Comparison of ENCODE assay signal across 8 cellular contexts in the genomic region with DNA sequence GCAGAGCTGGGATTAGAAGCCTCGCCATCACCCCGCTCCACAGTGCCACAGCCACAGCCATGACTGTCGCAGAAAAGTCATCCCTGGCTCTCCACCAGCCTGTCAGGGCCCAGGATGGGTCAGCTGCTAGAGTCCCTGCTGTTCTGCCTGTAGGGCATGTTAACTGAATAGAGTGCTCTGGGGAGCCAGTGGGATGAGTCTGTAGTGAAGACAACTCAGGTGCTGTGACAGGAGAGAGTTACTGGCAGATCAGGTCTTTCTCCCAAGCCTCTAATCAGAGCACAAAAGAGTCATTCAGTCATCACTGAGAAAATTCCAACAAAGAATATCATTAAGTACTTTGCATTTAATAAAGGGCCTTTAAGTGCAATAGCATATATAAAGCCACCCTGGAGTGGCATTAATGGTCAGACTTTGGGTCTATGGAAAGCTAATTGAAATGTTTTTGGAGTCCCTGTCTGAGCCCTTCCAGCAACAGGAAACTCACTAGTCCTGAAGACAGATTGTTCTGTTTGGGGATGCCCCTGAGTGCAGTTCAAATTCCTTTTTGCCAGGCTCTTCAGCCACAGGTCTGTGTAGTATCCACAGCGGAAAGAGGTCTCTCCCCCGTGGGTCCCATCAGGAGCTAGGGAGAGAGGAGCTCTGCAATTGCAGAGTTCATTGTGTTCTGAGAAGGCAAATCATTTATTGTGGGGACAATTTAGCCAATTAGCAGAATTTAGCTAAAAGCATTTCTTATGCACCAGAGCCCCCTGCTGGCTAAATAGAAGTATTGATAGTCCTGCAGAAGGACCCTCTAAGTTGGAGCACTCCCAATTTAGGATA. TPM values are rescaled to one million over a fixed set of nuclear protein-coding genes. Genes with fewer than 3 reads are reported as not detected.
DNase-seq lines count a peak whose midpoint lies in the region; ATAC-seq lines count a peak whose summit lies in the region.

No MANE protein-coding gene starts in this region.

- H3K36me3 Mint-ChIP-seq in activated naive CD8-positive, alpha-beta T cell treated with anti-CD3 and anti-CD28 coated beads, Interleukin-2, amount 50 U/mL, for 24 hours (ENCODE audit: low read depth), result peaks cover 2% of the 10 kb centered on the region

- peaks cover 35% of the 10 kb centered on the region for H3K27me3 Mint-ChIP-seq in activated naive CD8-positive, alpha-beta T cell treated with anti-CD3 and anti-CD28 coated beads, Interleukin-2, amount 50 U/mL, for 24 hours

- H3K4me1 Mint-ChIP-seq in activated naive CD8-positive, alpha-beta T cell treated with anti-CD3 and anti-CD28 coated beads, Interleukin-2, amount 50 U/mL, for 24 hours, result no peaks in the 10 kb centered on the region

- peaks cover 18% of the 10 kb centered on the region for H3K9me3 Mint-ChIP-seq in activated naive CD8-positive, alpha-beta T cell treated with anti-CD3 and anti-CD28 coated beads, Interleukin-2, amount 50 U/mL, for 24 hours

- H3K4me3 Mint-ChIP-seq in activated naive CD8-positive, alpha-beta T cell treated with anti-CD3 and anti-CD28 coated beads, Interleukin-2, amount 50 U/mL, for 24 hours, result no peak overlapping the region

- DNase-seq in Caki2 (ENCODE audit: low read depth) (peak; percentile 27), HCEC 1CT (peak; percentile 52), NCI-H524 (lab: John Stamatoyannopoulos, UW) (peak; percentile 74 to 83), right cardiac atrium (no peak), skeletal muscle cell (ENCODE audit: low read depth) (peak; percentile 5)
- DNase-seq in activated naive CD8-positive, alpha-beta T cell treated with anti-CD3 and anti-CD28 coated beads, Interleukin-2, amount 50 U/mL, for 24 hours, result peak; percentile 22

- H3K27ac Mint-ChIP-seq in activated naive CD8-positive, alpha-beta T cell treated with anti-CD3 and anti-CD28 coated beads, Interleukin-2, amount 50 U/mL, for 24 hours, result no peak overlapping the region

- ATAC-seq in activated naive CD8-positive, alpha-beta T cell treated with anti-CD3 and anti-CD28 coated beads, Interleukin-2, amount 50 U/mL, for 24 hours, result no peak
- peak; percentile 19 to 44 for ATAC-seq in right cardiac atrium
- ATAC-seq in GM18519 (IDR thresholded peaks at IDR 0.05; ENCODE audit: low FRiP score, unreplicated experiment), result no peak
- no peak for ATAC-seq in HG03108 (IDR thresholded peaks at IDR 0.05; ENCODE audit: unreplicated experiment)

- no peaks in the 10 kb centered on the region for H3K9me3 ChIP-seq in right cardiac atrium (ENCODE audit: control insufficient read depth, low read length)

- no peaks in the 10 kb centered on the region for H3K27me3 ChIP-seq in right cardiac atrium (ENCODE audit: control insufficient read depth, insufficient read depth)

- no peaks in the 10 kb centered on the region for H3K4me1 ChIP-seq in right cardiac atrium (ENCODE audit: control insufficient read depth, insufficient read depth, low read length)

- intact Hi-C loops in right cardiac atrium (cut with DNase I), result loop anchor here (2.0 to 10.0 kb wide), 7 partner anchors 101 to 1299 kb away; no protein-coding TSS in a partner anchor

- 28% methylated on average over 5 of the region's 5 CpGs for WGBS in right cardiac atrium

- H3K4me3 ChIP-seq in right cardiac atrium (ENCODE audit: low read length) (no peak overlapping the region), skeletal muscle cell (ENCODE audit: low read depth, low read length) (no peak overlapping the region)

- H3K27ac ChIP-seq in right cardiac atrium (ENCODE audit: low read length), result no peak overlapping the region

- in situ Hi-C loops in Caki2 (cut with HindIII; ENCODE audit: low pct_unique_long_range_greater_than_20kb, low sequenced_read_pairs), result no loop called here

RNA-seq across cellular contexts. Expression of a gene that starts 45.2 kb away (rescaled TPM):
- 1.3 and 2.6 TPM in 2 replicates for total RNA-seq in Caki2 (2014; rRNA removed; shearing (Covaris generic); ENCODE audit: low replicate concordance)
- total RNA-seq in right cardiac atrium, result 1 to 10 TPM; 3.7 to 5.3 (median 4.7) TPM
- polyA plus RNA-seq in right cardiac atrium, result 2.9 TPM

Comparison
In these comparisons a context has a peak if more than half of its experiments do, and no peak if none do; other contexts are left out.
1. DNase-seq: peak in Caki2 (single experiment), HCEC 1CT (single experiment), NCI-H524 (2 of 2), activated naive CD8-positive, alpha-beta T cell treated with anti-CD3 and anti-CD28 coated beads, Interleukin-2, amount 50 U/mL, for 24 hours (single experiment) and skeletal muscle cell (single experiment); none in right cardiac atrium (0 of 3).
2. ATAC-seq: peak in right cardiac atrium (2 of 2); none in activated naive CD8-positive, alpha-beta T cell treated with anti-CD3 and anti-CD28 coated beads, Interleukin-2, amount 50 U/mL, for 24 hours (single experiment), GM18519 (single experiment) and HG03108 (single experiment).